1 cellular context compared by ENCODE assay signal in the genomic region with DNA sequence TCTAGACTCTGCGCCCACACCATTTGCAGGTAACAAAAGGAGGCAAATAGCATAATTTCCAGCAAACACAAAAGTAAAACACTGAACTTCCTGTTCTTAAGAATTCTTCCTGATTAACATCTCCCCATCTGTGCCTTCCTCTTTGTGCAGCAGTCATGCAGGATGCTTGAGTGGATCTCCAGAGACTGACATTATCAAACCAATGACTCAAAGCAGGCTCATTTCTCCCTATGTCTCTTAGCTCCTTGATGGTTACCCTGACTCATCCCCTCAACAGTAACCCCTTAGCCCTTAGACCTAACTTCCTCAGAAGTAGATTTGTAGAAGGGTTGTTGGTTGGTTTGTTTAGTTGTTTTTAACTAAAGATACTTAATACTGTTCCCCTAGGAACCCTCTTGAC.
TF ChIP-seq lines count a peak whose summit lies in the region.

No MANE protein-coding gene starts in this region.

TF ChIP-seq in IMR-90, 13 proteins besides CTCF, POLR2A, EP300 and RAD21:
- TF ChIP-seq RCOR1 (IDR thresholded peaks at IDR 0.05; ENCODE audit: insufficient replicate concordance, low read length) (no peak), RFX5 (IDR thresholded peaks at IDR 0.05; ENCODE audit: low read depth, low read length) (no peak), MAFK (IDR thresholded peaks at IDR 0.05; ENCODE audit: low read depth, low read length) (no peak), BHLHE40 (IDR thresholded peaks at IDR 0.05; ENCODE audit: low read depth, low read length) (no peak), FOS (IDR thresholded peaks at IDR 0.05; ENCODE audit: low read depth, low read length) (no peak), CHD1 (IDR thresholded peaks at IDR 0.05; ENCODE audit: low read depth, low read length) (no peak), MAZ (IDR thresholded peaks at IDR 0.05; ENCODE audit: borderline replicate concordance, low read depth, low read length) (no peak)
- TF ChIP-seq, protein P1, sequence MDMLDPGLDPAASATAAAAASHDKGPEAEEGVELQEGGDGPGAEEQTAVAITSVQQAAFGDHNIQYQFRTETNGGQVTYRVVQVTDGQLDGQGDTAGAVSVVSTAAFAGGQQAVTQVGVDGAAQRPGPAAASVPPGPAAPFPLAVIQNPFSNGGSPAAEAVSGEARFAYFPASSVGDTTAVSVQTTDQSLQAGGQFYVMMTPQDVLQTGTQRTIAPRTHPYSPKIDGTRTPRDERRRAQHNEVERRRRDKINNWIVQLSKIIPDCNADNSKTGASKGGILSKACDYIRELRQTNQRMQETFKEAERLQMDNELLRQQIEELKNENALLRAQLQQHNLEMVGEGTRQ (IDR thresholded peaks at IDR 0.05; ENCODE audit: low read depth, low read length), result no peak
